8 cellular contexts compared by ENCODE assay signal in genomic region chr19:45451181-45451849, GRCh38. TPM values are rescaled to one million over a fixed set of nuclear protein-coding genes. Genes with fewer than 3 reads are reported as not detected.
A peak's percentile ranks its signal among the peaks of the same experiment; 100 is the strongest.
DNase-seq lines count a peak whose midpoint lies in the region; ATAC-seq and TF ChIP-seq lines count a peak whose summit lies in the region.

No MANE protein-coding gene starts in this region.

- H3K4me3 ChIP-seq in BLaER1 treated with 17β-estradiol and CSF1 and Interleukin-3, amounts not matched to agents 10 nM and 100 nM: peak overlapping the region; percentile 61 to 77 (median 69)
- H3K4me3 ChIP-seq in GM23338 (peak overlapping the region; percentile 59), coronary artery (peak overlapping the region; percentile 90), lung (no peak overlapping the region), testis (peak overlapping the region; percentile 65 to 72)

- POLR2A ChIA-PET in T-cell (lab: Charles Lee): interaction anchor here (1.3 to 4.2 kb wide), 2 partner anchors 16 to 17 kb away, joined by 3 to 59 read pairs; partner anchors contain the start of gene FOSB (in 1 of the 2)

- peaks cover 45 to 86% (median 71%) of the 10 kb centered on the region in 10 experiments for H3K4me1 ChIP-seq in BLaER1 treated with 17β-estradiol and CSF1 and Interleukin-3, amounts not matched to agents 10 nM and 100 nM
- H3K4me1 ChIP-seq in GM23338 (ENCODE audit: insufficient read depth) (peaks cover 8% of the 10 kb centered on the region; the same call in 1 of the 2 replicates), lung (ENCODE audit: control insufficient read depth in 2 of 2, insufficient read depth in 2 of 2, low read length in 2 of 2) (peaks cover 0 to 11% of the 10 kb centered on the region in 2 donors), testis (peaks cover 16% of the 10 kb centered on the region)

- CTCF ChIA-PET in T-cell (lab: Charles Lee): interaction anchor here in 1 of 2 donors (1.2 kb wide), 1 partner anchor 16 kb away, joined by 4 read pairs; no protein-coding TSS in a partner anchor

- TF ChIP-seq POLR2A in testis (IDR thresholded peaks at IDR 0.05): no peak

- no peaks in the 10 kb centered on the region for H3K9me3 ChIP-seq in BLaER1 treated with 17β-estradiol and CSF1 and Interleukin-3, amounts not matched to agents 10 nM and 100 nM (replicated peaks in 1 of 11)
- H3K9me3 ChIP-seq in lung (ENCODE audit: control insufficient read depth in 2 of 2, insufficient read depth in 1 of 2, low read length in 1 of 2) (no peaks in the 10 kb centered on the region), testis (no peaks in the 10 kb centered on the region)

- intact Hi-C loops in testis (cut with DNase I; ENCODE audit: low total_unique reads): no loop called here

- ATAC-seq in GM23338 (no peak), T-cell (replicated peaks in 1 of 4) (peak; percentile 38 to 52 (median 41)), lung (ENCODE audit: insufficient read depth, low FRiP score) (peak; percentile 1)

- H4K20me1 ChIP-seq in BLaER1 treated with 17β-estradiol and CSF1 and Interleukin-3, amounts not matched to agents 10 nM and 100 nM: 0 out of 22 replicates have a peak, but pooled peaks cover 0 to 4% (median 0%) of the 10 kb centered on the region in 11 experiments
- H4K20me1 ChIP-seq in GM23338 (replicated peaks; ENCODE audit: insufficient read depth): no peaks in the 10 kb centered on the region

- H3K9ac ChIP-seq in BLaER1 treated with 17β-estradiol and CSF1 and Interleukin-3, amounts not matched to agents 10 nM and 100 nM: peak overlapping the region; percentile 66 to 95 (median 78)

- peak; percentile 53 for DNase-seq in GM23338 (ENCODE audit: low spot score)
- DNase-seq in T-cell: peak in 31 of 34 experiments; percentile 29 to 77 (median 52)
- peak; percentile 83 for DNase-seq in coronary artery (ENCODE audit: low spot score)
- DNase-seq in lung (ENCODE audit: low spot score): peak; percentile 46
- DNase-seq in testis: peak; percentile 51
- DNase-seq in SW 1271 (lab: John Stamatoyannopoulos, UW): no peak
- DNase-seq in NCI-H774 (lab: John Stamatoyannopoulos, UW): no peak

- H3K27ac ChIP-seq in BLaER1 treated with 17β-estradiol and CSF1 and Interleukin-3, amounts not matched to agents 10 nM and 100 nM: peak overlapping the region; percentile 63 to 97 (median 79)
- H3K27ac ChIP-seq in GM23338 (ENCODE audit: low read depth) (no peak overlapping the region), coronary artery (peak overlapping the region; percentile 83 to 96), lung (ENCODE audit: low read depth in 1 of 2, low read length in 1 of 2) (peak overlapping the region; percentile 69 to 94), testis (peak overlapping the region in 1 of 2 donors; percentile 72)

- peak overlapping the region; percentile 81 to 99 (median 97) for H3K4me2 ChIP-seq in BLaER1 treated with 17β-estradiol and CSF1 and Interleukin-3, amounts not matched to agents 10 nM and 100 nM
- peak overlapping the region; percentile 80 for H3K4me2 ChIP-seq in GM23338

- no peaks in the 10 kb centered on the region for H3K79me2 ChIP-seq in GM23338 (replicated peaks; ENCODE audit: insufficient read depth)

- H3K9me3 Mint-ChIP-seq in GM23338 (peaks cover 10% of the 10 kb centered on the region), T-cell (no peaks in the 10 kb centered on the region)

- H3K4me3 Mint-ChIP-seq in GM23338 (peak overlapping the region; percentile 79), T-cell (peak overlapping the region; percentile 81 to 95 (median 82))

- peak overlapping the region; percentile 96 for H2AFZ ChIP-seq in GM23338

- H3K27ac Mint-ChIP-seq in GM23338 (peak overlapping the region; percentile 34; the same call in 1 of the 2 replicates), T-cell (peak overlapping the region; percentile 95 to 97)

- H3K9me2 ChIP-seq in GM23338 (ENCODE audit: insufficient read depth): no peaks in the 10 kb centered on the region

- H3K27me3 ChIP-seq in BLaER1 treated with 17β-estradiol and CSF1 and Interleukin-3, amounts not matched to agents 10 nM and 100 nM: no peaks in the 10 kb centered on the region
- H3K27me3 ChIP-seq in GM23338 (ENCODE audit: insufficient read depth) (peaks cover 41% of the 10 kb centered on the region), lung (ENCODE audit: control insufficient read depth, insufficient read depth) (no peaks in the 10 kb centered on the region), testis (no peaks in the 10 kb centered on the region)

- H3K36me3 ChIP-seq in BLaER1 treated with 17β-estradiol and CSF1 and Interleukin-3, amounts not matched to agents 10 nM and 100 nM: no peaks in the 10 kb centered on the region
- H3K36me3 ChIP-seq in GM23338 (ENCODE audit: insufficient read depth): no peaks in the 10 kb centered on the region
- no peaks in the 10 kb centered on the region for H3K36me3 ChIP-seq in lung (ENCODE audit: control insufficient read depth in 2 of 2, insufficient read depth in 2 of 2, low read length in 2 of 2)
- no peaks in the 10 kb centered on the region for H3K36me3 ChIP-seq in testis (ENCODE audit: low read depth, missing control alignments)

- no peaks in the 10 kb centered on the region; the same call in 2 of the 3 replicates for H3K36me3 Mint-ChIP-seq in GM23338 (ENCODE audit: low read depth)
- H3K36me3 Mint-ChIP-seq in T-cell: no peaks in the 10 kb centered on the region

- H3K4me1 Mint-ChIP-seq in GM23338: peaks cover 23% of the 10 kb centered on the region
- H3K4me1 Mint-ChIP-seq in T-cell: peaks cover 53 to 63% (median 54%) of the 10 kb centered on the region in 3 donors

- H3F3A ChIP-seq in GM23338 (replicated peaks; ENCODE audit: low read depth): peaks cover 26% of the 10 kb centered on the region

- WGBS in lung, 2 donors: 3 to 4% methylated on average over 21 of the region's 21 CpGs
- 4 to 14% methylated on average over 8 to 21 of the region's 21 CpGs for WGBS in testis, 2 donors

- TF ChIP-seq CTCF in GM23338 (conservative IDR thresholded peaks at IDR 0.05; ENCODE audit: low read depth in 2 of 2): no peak
- no peak for TF ChIP-seq CTCF in coronary artery (IDR thresholded peaks at IDR 0.05)
- TF ChIP-seq CTCF in lung (IDR thresholded peaks at IDR 0.05; ENCODE audit: control extremely low read depth, extremely low read depth): no peak
- no peak for TF ChIP-seq CTCF in testis (IDR thresholded peaks at IDR 0.05)

- H3K27me3 Mint-ChIP-seq in GM23338 (ENCODE audit: insufficient read depth, low read depth, poor library complexity): peaks cover 39% of the 10 kb centered on the region
- H3K27me3 Mint-ChIP-seq in T-cell: no peaks in the 10 kb centered on the region

TF ChIP-seq in GM23338, 12 proteins besides CTCF, POLR2A, EP300 and RAD21 (continues in another document):
- TF ChIP-seq JUNB (IDR thresholded peaks at IDR 0.05; ENCODE audit: unreplicated experiment) (no peak), EZH2 (IDR thresholded peaks at IDR 0.05; ENCODE audit: low read depth, unreplicated experiment) (no peak), EZH2phosphoT487 (IDR thresholded peaks at IDR 0.05; ENCODE audit: unreplicated experiment) (no peak), NANOG (IDR thresholded peaks at IDR 0.05; ENCODE audit: borderline replicate concordance) (no peak), ZNF331 (CRISPR knock-in tag; IDR thresholded peaks at IDR 0.05; ENCODE audit: low read depth) (no peak)

RNA-seq across cellular contexts. Expression of gene FOSB, which starts 16.5 kb away (rescaled TPM):
- 0.89 and 1.9 TPM in 2 replicates for total RNA-seq in GM23338 (2014; rRNA removed; shearing (Covaris generic))
- polyA plus RNA-seq in GM23338 (2016; fragmentation: Nextera tagmentation; extraction: Ambion mirVana) (0.55 and 0.77 TPM in 2 replicates), lung (10 to 100 TPM in 1 of 2 donors, 1 to 10 TPM in 1; 7.9 to 22.8 TPM), testis (ENCODE audit: insufficient read depth, low read depth, low replicate concordance) (22.7 TPM)
- total RNA-seq in T-cell (1,000 to 10,000 TPM in 1 of 5 donors, 100 to 1,000 TPM in 1, 10 to 100 TPM in 1, 1 to 10 TPM in 2; 6.7 to 1,173 (median 10.4) TPM), lung (10 to 100 TPM in 1 of 2 donors, 1 to 10 TPM in 1; 9.9 to 24.2 TPM), testis (1 to 10 TPM; 1.2 to 3.9 TPM)

RNA-seq across cellular contexts. Expression of gene ERCC1, which starts 27.6 kb away (rescaled TPM):
- 39.0 and 45.9 TPM in 2 replicates for total RNA-seq in GM23338 (2014; rRNA removed; shearing (Covaris generic))
- polyA plus RNA-seq in GM23338 (2016; fragmentation: Nextera tagmentation; extraction: Ambion mirVana): 52.3 and 56.3 TPM in 2 replicates
- 10 to 100 TPM; 41.7 to 55.4 (median 51.6) TPM for total RNA-seq in T-cell
- 10 to 100 TPM; 72.4 to 82.3 TPM for total RNA-seq in lung
- 10 to 100 TPM; 53.2 to 54.0 TPM for polyA plus RNA-seq in lung
- 10 to 100 TPM; 71.8 to 95.7 TPM for total RNA-seq in testis
- 112 TPM for polyA plus RNA-seq in testis (ENCODE audit: insufficient read depth, low read depth, low replicate concordance)

RNA-seq across cellular contexts. Expression of gene POLR1G, which starts 44.9 kb away (rescaled TPM):
- 33.0 and 34.1 TPM in 2 replicates for total RNA-seq in GM23338 (2014; rRNA removed; shearing (Covaris generic))
- polyA plus RNA-seq in GM23338 (2016; fragmentation: Nextera tagmentation; extraction: Ambion mirVana) (85.9 and 91.1 TPM in 2 replicates), lung (1 to 10 TPM; 5.2 to 6.6 TPM), testis (ENCODE audit: insufficient read depth, low read depth, low replicate concordance) (5.8 TPM)
- total RNA-seq in T-cell (1 to 10 TPM in 3 of 5 donors, under 1 TPM in 2; 0.82 to 6.2 (median 5.0) TPM), lung (1 to 10 TPM; 3.6 to 8.3 TPM), testis (10 to 100 TPM; 10.2 to 12.1 TPM)

RNA-seq across cellular contexts. Expression of gene RTN2, which starts 45.5 kb away (rescaled TPM):
- total RNA-seq in GM23338 (2014; rRNA removed; shearing (Covaris generic)): 22.8 and 32.1 TPM in 2 replicates
- 7.0 and 8.6 TPM in 2 replicates for polyA plus RNA-seq in GM23338 (2016; fragmentation: Nextera tagmentation; extraction: Ambion mirVana)
- total RNA-seq in T-cell: 1 to 10 TPM; 1.7 to 2.5 (median 2.2) TPM
- 10 to 100 TPM in 1 of 2 donors, 1 to 10 TPM in 1; 5.4 to 10.9 TPM for total RNA-seq in lung
- polyA plus RNA-seq in lung: 10 to 100 TPM in 1 of 2 donors, 1 to 10 TPM in 1; 8.3 to 10.3 TPM
- 1 to 10 TPM; 5.2 to 5.3 TPM for total RNA-seq in testis
- 4.2 TPM for polyA plus RNA-seq in testis (ENCODE audit: insufficient read depth, low read depth, low replicate concordance)

RNA-seq across cellular contexts. Expression of gene PPP1R13L, which starts 46.4 kb away (rescaled TPM):
- 9.6 and 11.3 TPM in 2 replicates for total RNA-seq in GM23338 (2014; rRNA removed; shearing (Covaris generic))
- polyA plus RNA-seq in GM23338 (2016; fragmentation: Nextera tagmentation; extraction: Ambion mirVana) (12.9 and 15.5 TPM in 2 replicates), lung (10 to 100 TPM; 32.0 to 34.0 TPM), testis (ENCODE audit: insufficient read depth, low read depth, low replicate concordance) (13.3 TPM)
- total RNA-seq in T-cell (10 to 100 TPM in 4 of 5 donors, 1 to 10 TPM in 1; 7.9 to 15.7 (median 12.5) TPM), lung (10 to 100 TPM; 14.0 to 37.3 TPM), testis (10 to 100 TPM in 1 of 2 donors, 1 to 10 TPM in 1; 9.7 to 12.2 TPM)

Comparison
In these comparisons a context has a peak if more than half of its experiments do, and no peak if none do; other contexts are left out.
1. DNase-seq: peak in GM23338 (single experiment), T-cell (31 of 34), coronary artery (single experiment), lung (single experiment) and testis (single experiment); none in SW 1271 (0 of 2) and NCI-H774 (single experiment).